ENCODE assay signal across 16 cellular contexts in the genomic region with DNA sequence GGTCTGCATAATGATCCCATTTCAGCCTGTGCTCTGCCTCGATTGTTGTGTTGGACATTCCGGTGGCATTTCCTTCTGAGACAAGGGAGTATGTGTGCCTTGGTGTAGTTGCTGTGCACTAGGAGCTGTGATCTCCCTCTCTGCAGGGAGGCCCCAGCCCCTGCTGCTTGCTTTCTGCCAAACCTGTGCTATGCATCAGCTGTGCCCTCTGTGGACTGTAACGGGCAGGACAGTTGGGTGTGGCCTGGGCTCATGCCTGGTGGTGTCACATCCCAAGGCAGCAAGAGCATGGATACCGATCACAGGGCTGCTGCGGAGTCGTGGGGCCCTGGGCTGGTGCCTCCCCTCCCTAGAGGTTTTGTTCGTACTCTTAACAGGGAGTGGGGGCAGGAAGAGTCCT.
"Had no signal": no experiment of that assay in that cellular context is flagged by ENCODE, and none has a peak within 500 bp of the region (broad histone marks: within the 10 kb centered on the region; RNA-seq: fewer than 3 reads in every experiment).

No MANE protein-coding gene starts in this region.

- H3K9me3 ChIP-seq: adrenal gland, esophagus squamous epithelium, sigmoid colon had no signal

- H3K36me3 ChIP-seq: neural progenitor cell had no signal

- H3K9me3 Mint-ChIP-seq: activated CD4-positive, alpha-beta memory T cell treated with anti-CD3 and anti-CD28 coated beads for 36 hours; activated naive CD4-positive, alpha-beta T cell treated with anti-CD3 and anti-CD28 coated beads, Interleukin-2, amount 50 U/mL, for 24 hours; neural progenitor cell; stimulated activated effector memory CD8-positive, alpha-beta T cell treated with anti-CD3 and anti-CD28 coated beads, Interleukin-12 subunit alpha, Interleukin-12 subunit beta, amount 100 ng/mL, for 72 hours had no signal

- H3K4me3 Mint-ChIP-seq: activated CD4-positive, alpha-beta memory T cell treated with anti-CD3 and anti-CD28 coated beads for 36 hours; activated CD8-positive, alpha-beta memory T cell treated with anti-CD3 and anti-CD28 coated beads, Interleukin-2, amount 10 ng/mL, durations not matched to agents 7 days and 5 days; activated naive CD4-positive, alpha-beta T cell treated with anti-CD3 and anti-CD28 coated beads, Interleukin-2, amount 50 U/mL, for 24 hours; stimulated activated effector memory CD8-positive, alpha-beta T cell treated with anti-CD3 and anti-CD28 coated beads, Interleukin-12 subunit alpha, Interleukin-12 subunit beta, amount 100 ng/mL, for 72 hours had no signal

- H3K27me3 ChIP-seq: adrenal gland, cardiac muscle cell, esophagus squamous epithelium, neural progenitor cell, sigmoid colon had no signal

- H3K27ac ChIP-seq: adrenal gland, cardiac muscle cell, esophagus squamous epithelium, neural progenitor cell, parathyroid adenoma, sigmoid colon, WERI-Rb-1 had no signal

- H2AFZ ChIP-seq: neural progenitor cell, parathyroid adenoma had no signal

- ATAC-seq: activated CD8-positive, alpha-beta memory T cell treated with anti-CD3 and anti-CD28 coated beads, Interleukin-2, amount 10 ng/mL, durations not matched to agents 7 days and 5 days; stimulated activated effector memory CD8-positive, alpha-beta T cell treated with anti-CD3 and anti-CD28 coated beads, Interleukin-12 subunit alpha, Interleukin-12 subunit beta, amount 100 ng/mL, for 72 hours had no signal

- H3K4me2 ChIP-seq: neural progenitor cell had no signal

- H3K9ac ChIP-seq: neural progenitor cell, parathyroid adenoma had no signal

- H3K27me3 Mint-ChIP-seq: activated CD4-positive, alpha-beta memory T cell treated with anti-CD3 and anti-CD28 coated beads for 36 hours; activated CD8-positive, alpha-beta memory T cell treated with anti-CD3 and anti-CD28 coated beads, Interleukin-2, amount 10 ng/mL, durations not matched to agents 7 days and 5 days; activated naive CD4-positive, alpha-beta T cell treated with anti-CD3 and anti-CD28 coated beads, Interleukin-2, amount 50 U/mL, for 24 hours had no signal

- H3K27ac Mint-ChIP-seq: activated CD4-positive, alpha-beta memory T cell treated with anti-CD3 and anti-CD28 coated beads for 36 hours; activated CD8-positive, alpha-beta memory T cell treated with anti-CD3 and anti-CD28 coated beads, Interleukin-2, amount 10 ng/mL, durations not matched to agents 7 days and 5 days; activated naive CD4-positive, alpha-beta T cell treated with anti-CD3 and anti-CD28 coated beads, Interleukin-2, amount 50 U/mL, for 24 hours; neural progenitor cell; stimulated activated effector memory CD8-positive, alpha-beta T cell treated with anti-CD3 and anti-CD28 coated beads, Interleukin-12 subunit alpha, Interleukin-12 subunit beta, amount 100 ng/mL, for 72 hours had no signal

- H3K4me3 ChIP-seq: adrenal gland, cardiac muscle cell, esophagus squamous epithelium, neural progenitor cell, sigmoid colon had no signal

- DNase-seq: activated CD4-positive, alpha-beta memory T cell treated with anti-CD3 and anti-CD28 coated beads for 36 hours; activated CD8-positive, alpha-beta memory T cell treated with anti-CD3 and anti-CD28 coated beads, Interleukin-2, amount 10 ng/mL, durations not matched to agents 7 days and 5 days; activated effector memory CD4-positive, alpha-beta T cell treated with Interleukin-2 at 50 U/mL for 16 hours; activated T-cell treated with anti-CD3 and anti-CD28 coated beads, Interleukin-2, amount 50 U/mL, for 1 hour; adrenal gland; esophagus squamous epithelium; glutamatergic neuron; hypothalamus; sigmoid colon; stimulated activated CD4-positive, alpha-beta T cell treated with anti-CD3 and anti-CD28 coated beads, Interleukin-12 subunit alpha, Interleukin-12 subunit beta, amount 100 ng/mL, for 4 hours; WERI-Rb-1 had no signal
